In the genomic region with DNA sequence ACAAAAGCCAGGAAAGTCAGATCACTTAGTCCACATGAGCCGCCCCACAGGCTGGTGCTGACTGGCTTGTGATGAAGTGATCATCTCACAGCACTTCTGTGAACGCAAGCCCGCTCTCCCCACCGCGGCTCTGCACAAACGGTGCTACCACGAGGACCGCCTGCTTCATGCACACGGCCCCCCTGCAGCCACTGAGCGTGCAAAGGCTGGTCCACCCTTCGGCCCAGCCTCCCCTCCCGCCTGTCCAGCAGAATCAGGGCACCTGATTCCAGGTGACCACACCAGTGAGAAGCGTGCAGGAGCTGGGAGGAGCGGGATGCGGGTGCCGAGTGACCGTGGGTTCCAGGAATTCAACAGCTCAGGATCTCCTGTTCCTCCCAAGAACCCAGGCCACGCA, we compare ENCODE assay signal across 22 cellular contexts. TPM values are rescaled to one million over a fixed set of nuclear protein-coding genes. Genes with fewer than 3 reads are reported as not detected.
DNase-seq lines count a peak whose midpoint lies in the region; ATAC-seq and TF ChIP-seq lines count a peak whose summit lies in the region.
"Had no signal": no experiment of that assay in that cellular context is flagged by ENCODE, and none has a peak within 500 bp of the region (broad histone marks: within the 10 kb centered on the region; RNA-seq: fewer than 3 reads in every experiment).

No MANE protein-coding gene starts in this region.

- TF ChIP-seq CTCF in RWPE2 (IDR thresholded peaks at IDR 0.05; ENCODE audit: poor library complexity, severe bottlenecking) (no peak), spleen (IDR thresholded peaks at IDR 0.05 in 8 of 11, conservative IDR thresholded peaks at IDR 0.05 in 3 of 11) (no peak)

- H3K36me3 ChIP-seq in RWPE2 (ENCODE audit: low read depth), result peaks cover 20% of the 10 kb centered on the region
- H3K36me3 ChIP-seq in spleen, result peaks cover 0 to 80% (median 31%) of the 10 kb centered on the region in 6 donors

- no peak for TF ChIP-seq POLR2A in spleen (IDR thresholded peaks at IDR 0.05)

- WGBS in spleen, 5 donors, result 93 to 97% (median 96%) methylated on average over 17 to 18 of the region's 18 CpGs

- H3K27me3 ChIP-seq in RWPE2 (ENCODE audit: insufficient read depth, poor library complexity, severe bottlenecking) (no peaks in the 10 kb centered on the region), spleen (replicated peaks in 1 of 7) (no peaks in the 10 kb centered on the region)
- H3K27me3 ChIP-seq: SJCRH30 had no signal

- H3K4me1 ChIP-seq in RWPE2 (ENCODE audit: insufficient read depth, poor library complexity, severe bottlenecking) (no peaks in the 10 kb centered on the region), spleen (peaks cover 0 to 21% (median 15%) of the 10 kb centered on the region in 6 donors)
- H3K4me1 ChIP-seq: A549, SJCRH30 had no signal

- ATAC-seq in Right ventricle myocardium superior (ENCODE audit: poor library complexity), result no peak
- no peak for ATAC-seq in left cardiac atrium
- ATAC-seq in RWPE2 (ENCODE audit: low read depth), result no peak
- ATAC-seq in activated T-helper 17 cell treated with anti-CD3 and anti-CD28 coated beads, Interleukin-2, amount 50 U/mL, for 72 hours (replicated peaks), result no peak
- ATAC-seq: A549 had no signal

- DNase-seq in Right ventricle myocardium superior (peak; percentile 24), left cardiac atrium (no peak), RWPE2 (ENCODE audit: low spot score) (peak; percentile 62), mesenteric fat pad (ENCODE audit: low spot score) (peak; percentile 83), spleen (peak; percentile 62), HT-29 (ENCODE audit: low spot score) (no peak), NCI-H146 (lab: John Stamatoyannopoulos, UW) (no peak)
- DNase-seq: EL, GF-D8, H7, HFFc6, NCI-H1105, NCI-H2029 treated with DMSO at 0.1 percent for 48 hours, NCI-H226, NCI-H510A treated with DMSO at 0.1 percent for 48 hours, NCI-H748 treated with DMSO at 0.1 percent for 48 hours, PC-9, SJCRH30 had no signal

- no peak overlapping the region for H3K4me3 Mint-ChIP-seq in activated T-helper 17 cell treated with anti-CD3 and anti-CD28 coated beads, Interleukin-2, amount 50 U/mL, for 72 hours
- H3K4me3 Mint-ChIP-seq: B cell, HFFc6 had no signal

- no peak overlapping the region for H3K27ac Mint-ChIP-seq in activated T-helper 17 cell treated with anti-CD3 and anti-CD28 coated beads, Interleukin-2, amount 50 U/mL, for 72 hours
- H3K27ac Mint-ChIP-seq: B cell, HFFc6 had no signal

- intact Hi-C loops in Right ventricle myocardium superior (cut with DNase I), result loop anchor here (5.0 kb wide), 1 partner anchor 98 kb away; no protein-coding TSS in a partner anchor
- intact Hi-C loops in left cardiac atrium (cut with DNase I), result loop anchor here (10.0 kb wide), 1 partner anchor 536 kb away; no protein-coding TSS in a partner anchor
- intact Hi-C loops in spleen (cut with DNase I; ENCODE audit: low total_unique reads), result loop anchor here (10.0 kb wide), 1 partner anchor 626 kb away; a partner anchor contains a TSS

- H3K4me3 ChIP-seq in RWPE2 (ENCODE audit: severe bottlenecking) (no peak overlapping the region), spleen (no peak overlapping the region)
- H3K4me3 ChIP-seq: A549, PC-9, SJCRH30 had no signal

- H3K4me1 Mint-ChIP-seq in activated T-helper 17 cell treated with anti-CD3 and anti-CD28 coated beads, Interleukin-2, amount 50 U/mL, for 72 hours, result no peaks in the 10 kb centered on the region

- H3K9me3 ChIP-seq in RWPE2 (ENCODE audit: severe bottlenecking) (no peaks in the 10 kb centered on the region), spleen (peaks cover 0 to 7% (median 4%) of the 10 kb centered on the region in 8 donors)
- H3K9me3 ChIP-seq: SJCRH30 had no signal

- H3K27me3 Mint-ChIP-seq in activated T-helper 17 cell treated with anti-CD3 and anti-CD28 coated beads, Interleukin-2, amount 50 U/mL, for 72 hours, result no peaks in the 10 kb centered on the region
- H3K27me3 Mint-ChIP-seq: B cell had no signal

- peaks cover 16% of the 10 kb centered on the region for H3K36me3 Mint-ChIP-seq in activated T-helper 17 cell treated with anti-CD3 and anti-CD28 coated beads, Interleukin-2, amount 50 U/mL, for 72 hours (ENCODE audit: low read depth)

- no peaks in the 10 kb centered on the region for H3K9me3 Mint-ChIP-seq in activated T-helper 17 cell treated with anti-CD3 and anti-CD28 coated beads, Interleukin-2, amount 50 U/mL, for 72 hours
- H3K9me3 Mint-ChIP-seq: HFFc6 had no signal

- no peak overlapping the region for H3K27ac ChIP-seq in RWPE2 (ENCODE audit: poor library complexity, severe bottlenecking)
- no peak overlapping the region for H3K27ac ChIP-seq in spleen
- H3K27ac ChIP-seq: A549, KMS-11, PC-9, SJCRH30 had no signal

RNA-seq across cellular contexts. Expression of a gene that starts 32.2 kb away (rescaled TPM):
- total RNA-seq in Right ventricle myocardium superior, result 17.9 TPM
- total RNA-seq in left cardiac atrium, result 10 to 100 TPM; 18.9 to 24.9 TPM
- 32.2 TPM for total RNA-seq in mesenteric fat pad
- 100 to 1,000 TPM in 1 of 7 donors, 10 to 100 TPM in 6; 47.3 to 104 (median 62.0) TPM for total RNA-seq in spleen
- polyA plus RNA-seq in spleen, result 100 to 1,000 TPM in 1 of 3 donors, 10 to 100 TPM in 2; 48.8 to 118 (median 75.0) TPM
- 89.2 and 103 TPM in 2 replicates for total RNA-seq in HT-29 (2014; rRNA removed; shearing (Covaris generic))
- total RNA-seq in activated T-helper 17 cell treated with anti-CD3 and anti-CD28 coated beads, Interleukin-2, amount 50 U/mL, for 72 hours, result 10 to 100 TPM; 46.7 to 66.0 TPM

RNA-seq across cellular contexts. Expression of a gene that starts 41.4 kb away (rescaled TPM):
- total RNA-seq in Right ventricle myocardium superior (20.0 TPM), left cardiac atrium (10 to 100 TPM; 18.9 TPM), mesenteric fat pad (19.7 TPM), spleen (10 to 100 TPM; 19.0 to 24.7 (median 23.3) TPM)
- 10 to 100 TPM; 24.1 to 35.8 (median 27.2) TPM for polyA plus RNA-seq in spleen
- 46.6 and 48.2 TPM in 2 replicates for total RNA-seq in HT-29 (2014; rRNA removed; shearing (Covaris generic))
- total RNA-seq in activated T-helper 17 cell treated with anti-CD3 and anti-CD28 coated beads, Interleukin-2, amount 50 U/mL, for 72 hours, result 10 to 100 TPM; 20.9 to 40.2 TPM

RNA-seq across cellular contexts. Expression of a gene that starts 41.4 kb away (rescaled TPM):
- total RNA-seq in Right ventricle myocardium superior (10.6 TPM), left cardiac atrium (10 to 100 TPM; 15.4 to 15.8 TPM), mesenteric fat pad (16.3 TPM), spleen (10 to 100 TPM; 13.7 to 29.4 (median 20.4) TPM)
- 10 to 100 TPM; 38.2 to 69.3 (median 42.4) TPM for polyA plus RNA-seq in spleen
- 68.6 and 69.1 TPM in 2 replicates for total RNA-seq in HT-29 (2014; rRNA removed; shearing (Covaris generic))
- 10 to 100 TPM; 64.5 to 71.9 TPM for total RNA-seq in activated T-helper 17 cell treated with anti-CD3 and anti-CD28 coated beads, Interleukin-2, amount 50 U/mL, for 72 hours

Comparison
In these comparisons a context has a peak if more than half of its experiments do, and no peak if none do; other contexts are left out.
1. DNase-seq: peak in Right ventricle myocardium superior (single experiment), RWPE2 (single experiment), mesenteric fat pad (single experiment) and spleen (single experiment); none in left cardiac atrium (single experiment), HT-29 (single experiment) and NCI-H146 (single experiment).